In genomic region chr1:44464361-44464760, GRCh38 we compare ENCODE assay signal across 22 cellular contexts.
"Had no signal": no experiment of that assay in that cellular context is flagged by ENCODE, and none has a peak within 500 bp of the region (broad histone marks: within the 10 kb centered on the region; RNA-seq: fewer than 3 reads in every experiment).

No MANE protein-coding gene starts in this region.

- H3K27me3 ChIP-seq: right lobe of liver, testis, upper lobe of left lung had no signal

- H3K9me3 ChIP-seq: adrenal gland, lower lobe of right lung, right lobe of liver, testis, upper lobe of left lung had no signal

- H3K4me3 Mint-ChIP-seq: activated CD8-positive, alpha-beta T cell treated with anti-CD3 and anti-CD28 coated beads for 36 hours; activated naive CD4-positive, alpha-beta T cell treated with anti-CD3 and anti-CD28 coated beads, Interleukin-2, amount 50 U/mL, for 24 hours; activated T-cell treated with anti-CD3 and anti-CD28 coated beads, Interleukin-2, amount 50 U/mL, for 4 hours; brain; central memory CD8-positive, alpha-beta T cell; mesothelial cell of epicardium; neural crest cell; stimulated activated naive CD8-positive, alpha-beta T cell treated with anti-CD3 and anti-CD28 coated beads, Interleukin-15, Interleukin-2, amounts not matched to agents 100 ng/mL and 50 ng/mL, for 24 hours; WTC11 had no signal

- H3K27me3 Mint-ChIP-seq: brain had no signal

- H3K36me3 ChIP-seq: adrenal gland, heart left ventricle, lower lobe of right lung, right lobe of liver, upper lobe of left lung had no signal

- H3K27ac ChIP-seq: adrenal gland, coronary artery, heart left ventricle, lower lobe of right lung, right lobe of liver, testis, upper lobe of left lung had no signal

- FAIRE-seq: endothelial cell of umbilical vein, frontal cortex had no signal

- H3K36me3 Mint-ChIP-seq: brain, mesothelial cell of epicardium had no signal

- H3K4me1 Mint-ChIP-seq: activated naive CD4-positive, alpha-beta T cell treated with anti-CD3 and anti-CD28 coated beads, Interleukin-2, amount 50 U/mL, for 24 hours; brain; central memory CD8-positive, alpha-beta T cell; mesothelial cell of epicardium; neural crest cell had no signal

- ATAC-seq: activated CD8-positive, alpha-beta T cell treated with anti-CD3 and anti-CD28 coated beads for 36 hours; activated T-cell treated with anti-CD3 and anti-CD28 coated beads, Interleukin-2, amount 50 U/mL, for 4 hours; heart left ventricle; lower lobe of right lung; right lobe of liver; WTC11 had no signal

- H3K4me3 ChIP-seq: adrenal gland, coronary artery, heart left ventricle, lower lobe of right lung, right lobe of liver, testis, upper lobe of left lung had no signal

- H3K4me1 ChIP-seq: adrenal gland, right lobe of liver, testis, upper lobe of left lung had no signal

- H3K9me3 Mint-ChIP-seq: activated naive CD4-positive, alpha-beta T cell treated with anti-CD3 and anti-CD28 coated beads, Interleukin-2, amount 50 U/mL, for 24 hours; central memory CD8-positive, alpha-beta T cell had no signal

- H3K27ac Mint-ChIP-seq: activated CD8-positive, alpha-beta T cell treated with anti-CD3 and anti-CD28 coated beads for 36 hours; activated naive CD4-positive, alpha-beta T cell treated with anti-CD3 and anti-CD28 coated beads, Interleukin-2, amount 50 U/mL, for 24 hours; brain; mesothelial cell of epicardium; stimulated activated naive CD8-positive, alpha-beta T cell treated with anti-CD3 and anti-CD28 coated beads, Interleukin-15, Interleukin-2, amounts not matched to agents 100 ng/mL and 50 ng/mL, for 24 hours; WTC11 had no signal

- DNase-seq: activated CD4-positive, alpha-beta T cell treated with anti-CD3 and anti-CD28 coated beads for 48 hours; activated CD8-positive, alpha-beta T cell treated with anti-CD3 and anti-CD28 coated beads for 36 hours; activated effector memory CD4-positive, alpha-beta T cell treated with Interleukin-2 at 50 U/mL for 16 hours; activated T-cell treated with anti-CD3 and anti-CD28 coated beads, Interleukin-2, amount 50 U/mL, for 4 hours; adrenal gland; effector CD4-positive, alpha-beta T cell; heart left ventricle; lower lobe of right lung; right lobe of liver; T-helper 2 cell; testis; upper lobe of left lung had no signal
